In genomic region chr21:8244723-8245641, GRCh38 we compare ENCODE assay signal across 8 cellular contexts.
DNase-seq lines count a peak whose midpoint lies in the region; ATAC-seq and TF ChIP-seq lines count a peak whose summit lies in the region.
"Not testable (repeated sequence)": the region's sequence is repeated elsewhere in the genome, so short reads cannot be mapped to it uniquely, and the experiment has no call there.

No MANE protein-coding gene starts in this region.

- not testable (repeated sequence) for H3K27me3 ChIP-seq in left lung, upper lobe of left lung

- TF ChIP-seq CTCF in left lung (IDR thresholded peaks at IDR 0.05); upper lobe of left lung (IDR thresholded peaks at IDR 0.05): not testable (repeated sequence)

- intact Hi-C loops in left lung (cut with DNase I), result not testable (repeated sequence)

- DNase-seq in activated T-cell treated with anti-CD3 and anti-CD28 coated beads, Interleukin-2, amount 50 U/mL, for 72 hours; left lung; upper lobe of left lung: not testable (repeated sequence)

- H3K27ac Mint-ChIP-seq in activated T-cell treated with anti-CD3 and anti-CD28 coated beads, Interleukin-2, amount 50 U/mL, for 72 hours, result not testable (repeated sequence)

- H3K9me3 ChIP-seq in left lung, upper lobe of left lung: not testable (repeated sequence)

- not testable (repeated sequence) for H3K27ac ChIP-seq in left lung, upper lobe of left lung

- TF ChIP-seq EP300 in upper lobe of left lung (IDR thresholded peaks at IDR 0.05), result not testable (repeated sequence)

- H3K27me3 Mint-ChIP-seq in activated T-cell treated with anti-CD3 and anti-CD28 coated beads, Interleukin-2, amount 50 U/mL, for 72 hours (ENCODE audit: low read depth), result not testable (repeated sequence)

- not testable (repeated sequence) for H3K9me3 Mint-ChIP-seq in activated T-cell treated with anti-CD3 and anti-CD28 coated beads, Interleukin-2, amount 50 U/mL, for 72 hours

- not testable (repeated sequence) for H3K4me3 Mint-ChIP-seq in activated T-cell treated with anti-CD3 and anti-CD28 coated beads, Interleukin-2, amount 50 U/mL, for 72 hours

- ATAC-seq in GM18520 (IDR thresholded peaks at IDR 0.05; ENCODE audit: unreplicated experiment), result peak; percentile 27
- ATAC-seq in GM19463 (IDR thresholded peaks at IDR 0.05; ENCODE audit: unreplicated experiment), result peak; percentile 30
- ATAC-seq in HG02571 (IDR thresholded peaks at IDR 0.05; ENCODE audit: unreplicated experiment), result peak; percentile 37
- ATAC-seq in HG03060 (IDR thresholded peaks at IDR 0.05; ENCODE audit: low read depth, unreplicated experiment), result peak; percentile 31
- peak; percentile 40 for ATAC-seq in HG03520 (IDR thresholded peaks at IDR 0.05; ENCODE audit: unreplicated experiment)
- ATAC-seq in activated T-cell treated with anti-CD3 and anti-CD28 coated beads, Interleukin-2, amount 50 U/mL, for 72 hours (replicated peaks in 1 of 2), result peak; percentile 41 to 47
- peak; percentile 70 for ATAC-seq in left lung
- ATAC-seq in upper lobe of left lung (ENCODE audit: low FRiP score in 2 of 2), result peak; percentile 82 to 91

- not testable (repeated sequence) for H3K36me3 ChIP-seq in left lung, upper lobe of left lung

- H3K4me3 ChIP-seq in left lung, upper lobe of left lung: not testable (repeated sequence)

- H3K4me1 Mint-ChIP-seq in activated T-cell treated with anti-CD3 and anti-CD28 coated beads, Interleukin-2, amount 50 U/mL, for 72 hours (ENCODE audit: low read depth), result not testable (repeated sequence)

- not testable (repeated sequence) for H3K36me3 Mint-ChIP-seq in activated T-cell treated with anti-CD3 and anti-CD28 coated beads, Interleukin-2, amount 50 U/mL, for 72 hours (ENCODE audit: insufficient read depth in 2 of 2)

- H3K4me1 ChIP-seq in left lung, upper lobe of left lung: not testable (repeated sequence)

- no CpG with 5 or more reads among the region's 49 CpGs for WGBS in upper lobe of left lung, 2 donors

- not testable (repeated sequence) for TF ChIP-seq POLR2A in upper lobe of left lung (IDR thresholded peaks at IDR 0.05)

Comparison
In these comparisons a context has a peak if more than half of its experiments do, and no peak if none do; other contexts are left out.
1. ATAC-seq: peak in every context shown above with its lines; median percentile 86 in upper lobe of left lung; 70 in left lung; 44 in activated T-cell treated with anti-CD3 and anti-CD28 coated beads, Interleukin-2, amount 50 U/mL, for 72 hours; 40 in HG03520; 37 in HG02571; 31 in HG03060; 30 in GM19463; 27 in GM18520.